ENCODE assay signal across 24 cellular contexts in genomic region chr15:61398310-61398709, GRCh38.
DNase-seq lines count a peak whose midpoint lies in the region; ATAC-seq, FAIRE-seq and TF ChIP-seq lines count a peak whose summit lies in the region.
"Had no signal": no experiment of that assay in that cellular context is flagged by ENCODE, and none has a peak within 500 bp of the region (broad histone marks: within the 10 kb centered on the region; RNA-seq: fewer than 3 reads in every experiment).

No MANE protein-coding gene starts in this region.

- H3K9me2 ChIP-seq in DOHH2 (replicated peaks; ENCODE audit: control insufficient read depth, low read length), result no peaks in the 10 kb centered on the region

- H3K4me3 ChIP-seq in DOHH2 (ENCODE audit: low read length) (peak overlapping the region; percentile 13; the same call in 1 of the 2 replicates), K562 (no peak overlapping the region), left ventricle myocardium inferior (no peak overlapping the region)
- H3K4me3 ChIP-seq: A549; BLaER1 treated with 17β-estradiol and CSF1 and Interleukin-3, amounts not matched to agents 10 nM and 100 nM; GM23338 had no signal

- no peak for TF ChIP-seq POLR2A in K562 (conservative IDR thresholded peaks at IDR 0.05)

- H3F3A ChIP-seq in DOHH2 (ENCODE audit: control insufficient read depth, insufficient read depth), result no peaks in the 10 kb centered on the region

- TF ChIP-seq RAD21 in K562 (CRISPR knock-in tag; conservative IDR thresholded peaks at IDR 0.05 in 1 of 2, IDR thresholded peaks at IDR 0.05 in 1 of 2), result no peak

- H3K27me3 ChIP-seq in DOHH2 (ENCODE audit: control insufficient read depth, low read length) (no peaks in the 10 kb centered on the region), K562 (ENCODE audit: control insufficient read depth in 2 of 2, insufficient read depth in 2 of 2, low read length in 2 of 2) (no peaks in the 10 kb centered on the region), left ventricle myocardium inferior (ENCODE audit: low read depth) (no peaks in the 10 kb centered on the region)
- H3K27me3 ChIP-seq: BE2C; BLaER1 treated with 17β-estradiol and CSF1 and Interleukin-3, amounts not matched to agents 10 nM and 100 nM had no signal

- H3K27ac ChIP-seq in DOHH2 (ENCODE audit: low read depth, low read length) (peak overlapping the region; percentile 8; the same call in 1 of the 2 replicates), K562 (ENCODE audit: extremely low read depth, low read depth, low read length) (no peak overlapping the region), left ventricle myocardium inferior (replicated peaks) (no peak overlapping the region)
- H3K27ac ChIP-seq: A549 had no signal

- H3K4me2 ChIP-seq in DOHH2 (ENCODE audit: low read length), result no peak overlapping the region
- H3K4me2 ChIP-seq in K562 (ENCODE audit: insufficient read depth, low read length), result no peak overlapping the region
- H3K4me2 ChIP-seq: A549; BLaER1 treated with 17β-estradiol and CSF1 and Interleukin-3, amounts not matched to agents 10 nM and 100 nM; GM23338 had no signal

- TF ChIP-seq CTCF in DOHH2 (IDR thresholded peaks at IDR 0.05; ENCODE audit: low read depth, low read length, poor library complexity, severe bottlenecking) (no peak), K562 (IDR thresholded peaks at IDR 0.05 in 2 of 3, conservative IDR thresholded peaks at IDR 0.05 in 1 of 3; ENCODE audit: insufficient read depth in 2 of 3, low read depth in 1 of 3, low read length in 3 of 3) (no peak), left ventricle myocardium inferior (IDR thresholded peaks at IDR 0.05; ENCODE audit: borderline replicate concordance) (no peak)

- no peak for FAIRE-seq in K562 (lab: Jason Lieb, UNC)
- FAIRE-seq: A549, D721Med, GM12891, GM18507 had no signal

- intact Hi-C loops in K562 (cut with micrococcal nuclease), result no loop called here
- intact Hi-C loops in left ventricle myocardium inferior (cut with micrococcal nuclease), result no loop called here

- H3K79me2 ChIP-seq in DOHH2 (ENCODE audit: control insufficient read depth, low read length), result no peaks in the 10 kb centered on the region
- H3K79me2 ChIP-seq in K562 (ENCODE audit: control insufficient read depth, insufficient read depth, low read length), result no peaks in the 10 kb centered on the region

- H3K36me3 ChIP-seq in DOHH2 (ENCODE audit: control insufficient read depth, low read length) (no peaks in the 10 kb centered on the region), K562 (ENCODE audit: control insufficient read depth, insufficient read depth, low read length) (no peaks in the 10 kb centered on the region), left ventricle myocardium inferior (no peaks in the 10 kb centered on the region)
- H3K36me3 ChIP-seq: BE2C; BLaER1 treated with 17β-estradiol and CSF1 and Interleukin-3, amounts not matched to agents 10 nM and 100 nM had no signal

- peaks cover 18% of the 10 kb centered on the region for H3K9me3 ChIP-seq in DOHH2 (ENCODE audit: control insufficient read depth, insufficient read depth, low read length)
- H3K9me3 ChIP-seq in K562 (replicated peaks; ENCODE audit: control insufficient read depth, insufficient read depth, low read depth, low read length), result no peaks in the 10 kb centered on the region
- no peaks in the 10 kb centered on the region for H3K9me3 ChIP-seq in left ventricle myocardium inferior (replicated peaks)
- H3K9me3 ChIP-seq: A549, BE2C had no signal

- no peak for TF ChIP-seq EP300 in K562 (IDR thresholded peaks at IDR 0.05; ENCODE audit: low read length)

- CTCF ChIA-PET in K562 (lab: Yijun Ruan, JAX; ENCODE audit: low intra/inter-chr PET ratio), result no interaction called here

- peak; percentile 4 for DNase-seq in MV-4-11 (lab: John Stamatoyannopoulos, UW)
- DNase-seq in K562 (ENCODE audit: extremely low read depth in 1 of 4, low spot score in 3 of 4), result no peak
- no peak for DNase-seq in stimulated activated CD4-positive, alpha-beta T cell treated with anti-CD3 and anti-CD28 coated beads, Interleukin-2, amount 100 ng/mL, for 24 hours
- DNase-seq in left ventricle myocardium inferior, result no peak
- DNase-seq: 8988T; ACHN; AML-193; BE2C; CD4-positive, alpha-beta T cell; CD8-positive, alpha-beta memory T cell; DMS 273 treated with DMSO at 0.1 percent for 48 hours; DMS79; GF-D8; H9; HFFc6 had no signal

- H3K9ac ChIP-seq in K562 (ENCODE audit: insufficient read depth in 1 of 2, low read depth in 2 of 2, low read length in 2 of 2), result no peak overlapping the region
- H3K9ac ChIP-seq: BLaER1 treated with 17β-estradiol and CSF1 and Interleukin-3, amounts not matched to agents 10 nM and 100 nM had no signal

- H3K4me1 ChIP-seq in DOHH2 (ENCODE audit: control insufficient read depth, low read length) (peaks cover 9% of the 10 kb centered on the region), K562 (replicated peaks in 1 of 2; ENCODE audit: control insufficient read depth in 2 of 2, insufficient read depth in 2 of 2, low read length in 2 of 2) (no peaks in the 10 kb centered on the region), left ventricle myocardium inferior (no peaks in the 10 kb centered on the region)
- H3K4me1 ChIP-seq: A549, BE2C had no signal

- BruUV-seq in K562 (replicated peaks; lab: Mats Ljungman, UMichigan), result no TSS peak

- in situ Hi-C loops in K562 (cut with MboI), result no loop called here

- H2AFZ ChIP-seq in K562 (ENCODE audit: low read depth, low read length), result no peak overlapping the region
- H2AFZ ChIP-seq: GM23338 had no signal

- no peak for ATAC-seq in K562
- no peak for ATAC-seq in HG03135 (IDR thresholded peaks at IDR 0.05; ENCODE audit: unreplicated experiment)
- ATAC-seq: A549, GM23338, HCT116 had no signal

- POLR2A ChIA-PET in K562 (lab: Yijun Ruan, JAX), result no interaction called here

- no peaks in the 10 kb centered on the region for H3K9me1 ChIP-seq in K562 (ENCODE audit: control insufficient read depth, insufficient read depth, low read length)

- no peaks in the 10 kb centered on the region for H4K20me1 ChIP-seq in DOHH2 (ENCODE audit: control insufficient read depth, insufficient read depth, low read depth, low read length)
- no peaks in the 10 kb centered on the region for H4K20me1 ChIP-seq in K562 (replicated peaks; ENCODE audit: control insufficient read depth, insufficient read depth, low read length)
- H4K20me1 ChIP-seq: BLaER1 treated with 17β-estradiol and CSF1 and Interleukin-3, amounts not matched to agents 10 nM and 100 nM had no signal

TF ChIP-seq in K562, 482 proteins besides CTCF, POLR2A, EP300 and RAD21:
- peak in 1 of 2 experiments; percentile 59; a peak in 1 of 4 replicates for TF ChIP-seq ETV6 (IDR thresholded peaks at IDR 0.05; ENCODE audit: borderline replicate concordance in 1 of 2, low read depth in 2 of 2, low read length in 1 of 2)
- no peak for TF ChIP-seq ETV6 (CRISPR knock-in tag; IDR thresholded peaks at IDR 0.05; ENCODE audit: borderline replicate concordance)
- TF ChIP-seq GABPB1 (CRISPR knock-in tag; IDR thresholded peaks at IDR 0.05), result no peak
- TF ChIP-seq, protein P1, sequence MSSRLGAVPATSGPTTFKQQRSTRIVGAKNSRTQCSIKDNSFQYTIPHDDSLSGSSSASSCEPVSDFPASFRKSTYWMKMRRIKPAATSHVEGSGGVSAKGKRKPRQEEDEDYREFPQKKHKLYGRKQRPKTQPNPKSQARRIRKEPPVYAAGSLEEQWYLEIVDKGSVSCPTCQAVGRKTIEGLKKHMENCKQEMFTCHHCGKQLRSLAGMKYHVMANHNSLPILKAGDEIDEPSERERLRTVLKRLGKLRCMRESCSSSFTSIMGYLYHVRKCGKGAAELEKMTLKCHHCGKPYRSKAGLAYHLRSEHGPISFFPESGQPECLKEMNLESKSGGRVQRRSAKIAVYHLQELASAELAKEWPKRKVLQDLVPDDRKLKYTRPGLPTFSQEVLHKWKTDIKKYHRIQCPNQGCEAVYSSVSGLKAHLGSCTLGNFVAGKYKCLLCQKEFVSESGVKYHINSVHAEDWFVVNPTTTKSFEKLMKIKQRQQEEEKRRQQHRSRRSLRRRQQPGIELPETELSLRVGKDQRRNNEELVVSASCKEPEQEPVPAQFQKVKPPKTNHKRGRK (tag; IDR thresholded peaks at IDR 0.05), result peak; percentile 55
- no peak for TF ChIP-seq TARDBP (IDR thresholded peaks at IDR 0.05)
